Comparison of ENCODE assay signal across 26 cellular contexts in genomic region chr10:60405172-60405571, GRCh38. TPM values are rescaled to one million over a fixed set of nuclear protein-coding genes. Genes with fewer than 3 reads are reported as not detected.
A peak's percentile ranks its signal among the peaks of the same experiment; 100 is the strongest.
DNase-seq lines count a peak whose midpoint lies in the region; ATAC-seq, FAIRE-seq and TF ChIP-seq lines count a peak whose summit lies in the region.
"Had no signal": no experiment of that assay in that cellular context is flagged by ENCODE, and none has a peak within 500 bp of the region (broad histone marks: within the 10 kb centered on the region; RNA-seq: fewer than 3 reads in every experiment).

No MANE protein-coding gene starts in this region.

- peaks cover 9% of the 10 kb centered on the region for H3K36me3 Mint-ChIP-seq in activated T-helper 17 cell treated with anti-CD3 and anti-CD28 coated beads, Interleukin-2, amount 50 U/mL, for 72 hours (ENCODE audit: low read depth)
- H3K36me3 Mint-ChIP-seq in nephron progenitor cell (ENCODE audit: low read depth), result no peaks in the 10 kb centered on the region
- H3K36me3 Mint-ChIP-seq: CD14-positive monocyte; CD4-positive, CD25-positive, alpha-beta regulatory T cell had no signal

- H3K4me2 ChIP-seq in SK-N-SH, result no peak overlapping the region
- H3K4me2 ChIP-seq: BLaER1 had no signal

- TF ChIP-seq POLR2A in H54 (IDR thresholded peaks at IDR 0.05; ENCODE audit: low read depth, low read length), result no peak

- H3K27ac ChIP-seq in SK-N-SH (ENCODE audit: low read depth in 2 of 2, low read length in 1 of 2), result no peak overlapping the region
- H3K27ac ChIP-seq: BLaER1 had no signal

- H2AFZ ChIP-seq in SK-N-SH (ENCODE audit: low read depth), result no peak overlapping the region

- H3K79me2 ChIP-seq in SK-N-SH (ENCODE audit: insufficient read depth), result no peaks in the 10 kb centered on the region

- POLR2A ChIA-PET in SK-N-SH (lab: Yijun Ruan, JAX), result no interaction called here

- H3K27me3 Mint-ChIP-seq in activated T-helper 17 cell treated with anti-CD3 and anti-CD28 coated beads, Interleukin-2, amount 50 U/mL, for 72 hours, result no peaks in the 10 kb centered on the region
- peaks cover 8% of the 10 kb centered on the region for H3K27me3 Mint-ChIP-seq in nephron progenitor cell (ENCODE audit: low read depth, poor library complexity)
- H3K27me3 Mint-ChIP-seq: CD4-positive, alpha-beta memory T cell; CD4-positive, CD25-positive, alpha-beta regulatory T cell had no signal

- peak; percentile 36 for FAIRE-seq in H54 (lab: Jason Lieb, UNC)
- FAIRE-seq: A204.1, GM12891, GM19239 had no signal

- peaks cover 3% of the 10 kb centered on the region for H3K9me3 Mint-ChIP-seq in activated T-helper 17 cell treated with anti-CD3 and anti-CD28 coated beads, Interleukin-2, amount 50 U/mL, for 72 hours
- no peaks in the 10 kb centered on the region for H3K9me3 Mint-ChIP-seq in nephron progenitor cell
- H3K9me3 Mint-ChIP-seq: CD14-positive monocyte; CD8-positive, alpha-beta memory T cell had no signal

- H3K4me3 ChIP-seq in SK-N-SH (ENCODE audit: low read depth in 2 of 2, low read length in 1 of 2), result no peak overlapping the region
- H3K4me3 ChIP-seq: BLaER1 had no signal

- no peaks in the 10 kb centered on the region for H3K9me2 ChIP-seq in SK-N-SH

- TF ChIP-seq EP300 in SK-N-SH (IDR thresholded peaks at IDR 0.05; ENCODE audit: borderline replicate concordance in 1 of 2, low read depth in 1 of 2, low read length in 1 of 2), result no peak

- no peaks in the 10 kb centered on the region for H3K36me3 ChIP-seq in SK-N-SH (replicated peaks in 1 of 2; ENCODE audit: control insufficient read depth in 1 of 2, insufficient read depth in 2 of 2, low read length in 1 of 2)
- H3K36me3 ChIP-seq: BE2C, BLaER1 had no signal

- CTCF ChIA-PET in SK-N-SH (lab: Yijun Ruan, JAX), result no interaction called here

- H3K9ac ChIP-seq in SK-N-SH, result no peak overlapping the region
- H3K9ac ChIP-seq: BLaER1 had no signal

- H3K4me3 Mint-ChIP-seq in activated T-helper 17 cell treated with anti-CD3 and anti-CD28 coated beads, Interleukin-2, amount 50 U/mL, for 72 hours, result no peak overlapping the region
- H3K4me3 Mint-ChIP-seq in nephron progenitor cell, result no peak overlapping the region
- H3K4me3 Mint-ChIP-seq: CD14-positive monocyte; CD4-positive, alpha-beta memory T cell; CD4-positive, CD25-positive, alpha-beta regulatory T cell; CD8-positive, alpha-beta memory T cell had no signal

- H3K4me1 ChIP-seq in SK-N-SH (ENCODE audit: control insufficient read depth in 1 of 2, insufficient read depth in 2 of 2, low read depth in 1 of 2, low read length in 1 of 2), result no peaks in the 10 kb centered on the region
- H3K4me1 ChIP-seq: BE2C, BLaER1 had no signal

- peak; percentile 38 for ATAC-seq in activated T-helper 17 cell treated with anti-CD3 and anti-CD28 coated beads, Interleukin-2, amount 50 U/mL, for 72 hours (replicated peaks)

- H3K27me3 ChIP-seq in SK-N-SH (ENCODE audit: insufficient read depth), result no peaks in the 10 kb centered on the region
- H3K27me3 ChIP-seq: BE2C, BLaER1 had no signal

- no peaks in the 10 kb centered on the region for H3F3A ChIP-seq in SK-N-SH (replicated peaks; ENCODE audit: insufficient read depth)

- peaks cover 2% of the 10 kb centered on the region for H3K4me1 Mint-ChIP-seq in activated T-helper 17 cell treated with anti-CD3 and anti-CD28 coated beads, Interleukin-2, amount 50 U/mL, for 72 hours
- no peaks in the 10 kb centered on the region for H3K4me1 Mint-ChIP-seq in nephron progenitor cell
- H3K4me1 Mint-ChIP-seq: CD14-positive monocyte; CD4-positive, CD25-positive, alpha-beta regulatory T cell had no signal

- no peaks in the 10 kb centered on the region for H4K20me1 ChIP-seq in SK-N-SH (ENCODE audit: insufficient read depth)
- H4K20me1 ChIP-seq: BLaER1 had no signal

- TF ChIP-seq RAD21 in SK-N-SH (IDR thresholded peaks at IDR 0.05; ENCODE audit: low read length), result no peak

- no peak overlapping the region for H3K27ac Mint-ChIP-seq in activated T-helper 17 cell treated with anti-CD3 and anti-CD28 coated beads, Interleukin-2, amount 50 U/mL, for 72 hours
- H3K27ac Mint-ChIP-seq in nephron progenitor cell, result peak overlapping the region; percentile 0
- H3K27ac Mint-ChIP-seq: CD14-positive monocyte; CD4-positive, alpha-beta memory T cell; CD8-positive, alpha-beta memory T cell had no signal

- no peak for DNase-seq in H54 (ENCODE audit: insufficient read length, low spot score)
- no peak for DNase-seq in nephron progenitor cell
- DNase-seq in activated CD4-positive, CD25-positive, alpha-beta regulatory T cell treated with anti-CD3 and anti-CD28 coated beads, Interleukin-2, amount 50 U/mL, for 72 hours, result no peak
- DNase-seq in T1000 (lab: John Stamatoyannopoulos, UW), result no peak
- no peak for DNase-seq in SK-N-SH
- DNase-seq: 8988T; ACHN; BE2C; C1 segment of cervical spinal cord; CD4-positive, alpha-beta memory T cell; CD4-positive, CD25-positive, alpha-beta regulatory T cell; CD8-positive, alpha-beta memory T cell; COR-L47; DMS 273 treated with DMSO at 0.1 percent for 48 hours; DMS153; DMS53; DMS79; DND-41; EL; GDM1 had no signal

- TF ChIP-seq CTCF in nephron progenitor cell (IDR thresholded peaks at IDR 0.05) (no peak), SK-N-SH (IDR thresholded peaks at IDR 0.05) (no peak)

- H3K9me3 ChIP-seq in SK-N-SH, result 0 out of 2 replicates have a peak, but pooled peaks cover 8% of the 10 kb centered on the region
- H3K9me3 ChIP-seq: BE2C, BLaER1 had no signal

TF ChIP-seq in SK-N-SH, 30 proteins besides CTCF, POLR2A, EP300 and RAD21:
- no peak for TF ChIP-seq FOXM1 (IDR thresholded peaks at IDR 0.05; ENCODE audit: low read depth)
- TF ChIP-seq, protein P1, sequence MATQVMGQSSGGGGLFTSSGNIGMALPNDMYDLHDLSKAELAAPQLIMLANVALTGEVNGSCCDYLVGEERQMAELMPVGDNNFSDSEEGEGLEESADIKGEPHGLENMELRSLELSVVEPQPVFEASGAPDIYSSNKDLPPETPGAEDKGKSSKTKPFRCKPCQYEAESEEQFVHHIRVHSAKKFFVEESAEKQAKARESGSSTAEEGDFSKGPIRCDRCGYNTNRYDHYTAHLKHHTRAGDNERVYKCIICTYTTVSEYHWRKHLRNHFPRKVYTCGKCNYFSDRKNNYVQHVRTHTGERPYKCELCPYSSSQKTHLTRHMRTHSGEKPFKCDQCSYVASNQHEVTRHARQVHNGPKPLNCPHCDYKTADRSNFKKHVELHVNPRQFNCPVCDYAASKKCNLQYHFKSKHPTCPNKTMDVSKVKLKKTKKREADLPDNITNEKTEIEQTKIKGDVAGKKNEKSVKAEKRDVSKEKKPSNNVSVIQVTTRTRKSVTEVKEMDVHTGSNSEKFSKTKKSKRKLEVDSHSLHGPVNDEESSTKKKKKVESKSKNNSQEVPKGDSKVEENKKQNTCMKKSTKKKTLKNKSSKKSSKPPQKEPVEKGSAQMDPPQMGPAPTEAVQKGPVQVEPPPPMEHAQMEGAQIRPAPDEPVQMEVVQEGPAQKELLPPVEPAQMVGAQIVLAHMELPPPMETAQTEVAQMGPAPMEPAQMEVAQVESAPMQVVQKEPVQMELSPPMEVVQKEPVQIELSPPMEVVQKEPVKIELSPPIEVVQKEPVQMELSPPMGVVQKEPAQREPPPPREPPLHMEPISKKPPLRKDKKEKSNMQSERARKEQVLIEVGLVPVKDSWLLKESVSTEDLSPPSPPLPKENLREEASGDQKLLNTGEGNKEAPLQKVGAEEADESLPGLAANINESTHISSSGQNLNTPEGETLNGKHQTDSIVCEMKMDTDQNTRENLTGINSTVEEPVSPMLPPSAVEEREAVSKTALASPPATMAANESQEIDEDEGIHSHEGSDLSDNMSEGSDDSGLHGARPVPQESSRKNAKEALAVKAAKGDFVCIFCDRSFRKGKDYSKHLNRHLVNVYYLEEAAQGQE (IDR thresholded peaks at IDR 0.05; ENCODE audit: low read depth, low read length), result no peak
- TF ChIP-seq SIN3A (IDR thresholded peaks at IDR 0.05; ENCODE audit: borderline replicate concordance, low read depth, low read length), result no peak
- no peak for TF ChIP-seq IRF3 (IDR thresholded peaks at IDR 0.05; ENCODE audit: low read depth, low read length)
- no peak for TF ChIP-seq YY1 (IDR thresholded peaks at IDR 0.05; ENCODE audit: low read depth)
- TF ChIP-seq, protein P2, sequence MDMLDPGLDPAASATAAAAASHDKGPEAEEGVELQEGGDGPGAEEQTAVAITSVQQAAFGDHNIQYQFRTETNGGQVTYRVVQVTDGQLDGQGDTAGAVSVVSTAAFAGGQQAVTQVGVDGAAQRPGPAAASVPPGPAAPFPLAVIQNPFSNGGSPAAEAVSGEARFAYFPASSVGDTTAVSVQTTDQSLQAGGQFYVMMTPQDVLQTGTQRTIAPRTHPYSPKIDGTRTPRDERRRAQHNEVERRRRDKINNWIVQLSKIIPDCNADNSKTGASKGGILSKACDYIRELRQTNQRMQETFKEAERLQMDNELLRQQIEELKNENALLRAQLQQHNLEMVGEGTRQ (IDR thresholded peaks at IDR 0.05; ENCODE audit: borderline replicate concordance, low read depth, low read length), result no peak
TF ChIP-seq in SK-N-SH: peak in this region for 0.

RNA-seq across cellular contexts. Expression of gene ANK3, which starts 15.5 kb away (rescaled TPM):
- 10 to 100 TPM; 56.2 to 78.2 TPM for total RNA-seq in activated T-helper 17 cell treated with anti-CD3 and anti-CD28 coated beads, Interleukin-2, amount 50 U/mL, for 72 hours
- 10.0 and 13.9 TPM in 2 replicates for polyA plus RNA-seq in SK-N-SH (2012; rRNA removed)
- 11.8 and 14.5 TPM in 2 replicates for polyA plus RNA-seq in SK-N-SH (2012; cell fraction: cytosol; rRNA removed)
- polyA plus RNA-seq in SK-N-SH (2012; cell fraction: nucleus; rRNA removed), result 8.9 and 16.1 TPM in 2 replicates
- polyA plus RNA-seq: CD14-positive monocyte had no signal
